Comparison of ENCODE assay signal across 16 cellular contexts in the genomic region with DNA sequence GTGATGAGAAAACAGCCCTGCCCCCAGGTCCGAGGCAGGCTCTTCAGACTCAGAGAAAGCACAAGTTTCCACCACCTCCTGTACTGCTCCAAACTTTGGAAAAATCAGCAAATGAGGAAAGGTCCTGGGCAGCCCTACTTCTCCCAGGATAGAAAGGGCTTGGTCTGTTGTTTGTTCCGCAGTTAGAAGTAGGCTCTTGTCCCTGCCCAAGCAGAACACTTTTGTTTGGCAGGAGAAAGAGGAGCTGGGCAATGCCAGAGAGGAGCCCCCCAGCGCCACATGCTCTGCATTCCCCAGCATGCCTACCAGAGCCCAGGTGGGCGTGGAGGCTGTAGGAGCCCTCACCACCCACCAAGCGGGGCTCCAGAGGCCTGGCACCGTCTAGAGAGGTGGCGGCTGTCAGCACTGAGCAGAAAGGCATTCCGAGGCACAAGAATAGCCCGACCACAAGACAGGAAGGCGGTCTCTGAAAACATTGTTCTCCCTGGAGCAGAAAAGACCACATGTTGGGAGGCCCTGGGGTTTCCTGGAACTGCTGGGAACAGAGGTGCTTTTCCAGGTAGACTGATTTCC.
"Had no signal": no experiment of that assay in that cellular context is flagged by ENCODE, and none has a peak within 500 bp of the region (broad histone marks: within the 10 kb centered on the region; RNA-seq: fewer than 3 reads in every experiment).

No MANE protein-coding gene starts in this region.

- ATAC-seq: esophagus mucosa; naive thymus-derived CD8-positive, alpha-beta T cell; psoas muscle had no signal

- H3K4me1 ChIP-seq: psoas muscle, sigmoid colon, upper lobe of left lung, uterus had no signal

- H3K27ac ChIP-seq: dorsolateral prefrontal cortex, neutrophil, psoas muscle, sigmoid colon, upper lobe of left lung, uterus had no signal

- DNase-seq: cortex of kidney; dorsolateral prefrontal cortex; effector CD8-positive, alpha-beta T cell; immature natural killer cell; mesendoderm; naive thymus-derived CD8-positive, alpha-beta T cell; psoas muscle; retina; sigmoid colon; small intestine; stimulated activated CD4-positive, alpha-beta T cell treated with anti-CD3 and anti-CD28 coated beads, Interleukin-12 subunit alpha, Interleukin-12 subunit beta, amount 100 ng/mL, for 4 hours; stimulated activated naive CD4-positive, alpha-beta T cell treated with Interleukin-2 at 50 U/mL for 16 hours; upper lobe of left lung; uterus had no signal

- H3K36me3 ChIP-seq: neutrophil, sigmoid colon, upper lobe of left lung, uterus had no signal

- H3K27me3 ChIP-seq: sigmoid colon, upper lobe of left lung, uterus had no signal

- H3K9me3 ChIP-seq: neutrophil, psoas muscle, sigmoid colon, upper lobe of left lung, uterus had no signal

- H3K4me3 ChIP-seq: dorsolateral prefrontal cortex, psoas muscle, sigmoid colon, upper lobe of left lung, uterus had no signal
